2 cellular contexts compared by ENCODE assay signal in genomic region chr6:105858639-105859038, GRCh38.
A peak's percentile ranks its signal among the peaks of the same experiment; 100 is the strongest.
DNase-seq lines count a peak whose midpoint lies in the region; ATAC-seq, FAIRE-seq and TF ChIP-seq lines count a peak whose summit lies in the region.
"Not testable (repeated sequence)": the region's sequence is repeated elsewhere in the genome, so short reads cannot be mapped to it uniquely, and the experiment has no call there.

No MANE protein-coding gene starts in this region.

- not testable (repeated sequence) for H3K9ac ChIP-seq in K562 (ENCODE audit: insufficient read depth in 1 of 2, low read depth in 2 of 2, low read length in 2 of 2)

- ATAC-seq in K562 = not testable (repeated sequence)

- H3K79me2 ChIP-seq in K562 (ENCODE audit: control insufficient read depth, insufficient read depth, low read length) = not testable (repeated sequence)

- not testable (repeated sequence) for BruUV-seq in K562 (replicated peaks; lab: Mats Ljungman, UMichigan)

- H3K27me3 ChIP-seq in K562 (ENCODE audit: control insufficient read depth in 2 of 2, insufficient read depth in 2 of 2, low read length in 2 of 2) = not testable (repeated sequence)

- CTCF ChIA-PET in HEK293 (lab: Yijun Ruan, JAX) = interaction anchor here (0.6 kb wide), 1 partner anchor 745 kb away, joined by 5 read pairs; no protein-coding TSS in a partner anchor
- CTCF ChIA-PET in K562 (lab: Yijun Ruan, JAX; ENCODE audit: low intra/inter-chr PET ratio) = not testable (repeated sequence)

- TF ChIP-seq CTCF in HEK293 (tag by site-specific recombination; IDR thresholded peaks at IDR 0.05); K562 (IDR thresholded peaks at IDR 0.05 in 2 of 3, conservative IDR thresholded peaks at IDR 0.05 in 1 of 3; ENCODE audit: insufficient read depth in 2 of 3, low read depth in 1 of 3, low read length in 3 of 3): not testable (repeated sequence)

- TF ChIP-seq RAD21 in K562 (CRISPR knock-in tag; conservative IDR thresholded peaks at IDR 0.05 in 1 of 2, IDR thresholded peaks at IDR 0.05 in 1 of 2) = not testable (repeated sequence)

- not testable (repeated sequence) for H3K27ac ChIP-seq in HEK293 (ENCODE audit: extremely low read depth, low read depth, low read length); K562 (ENCODE audit: extremely low read depth, low read depth, low read length)

- 6% methylated on average over 3 of the region's 3 CpGs for WGBS in K562 (ENCODE audit: insufficient coverage, low coverage, missing lambda C conversion rate)

- not testable (repeated sequence) for TF ChIP-seq POLR2A in K562 (conservative IDR thresholded peaks at IDR 0.05)

- H3K4me3 ChIP-seq in HEK293 (ENCODE audit: low read depth, low read length); K562: not testable (repeated sequence)

- H3K4me1 ChIP-seq in HEK293 (ENCODE audit: control insufficient read depth, insufficient read depth, low read length); K562 (replicated peaks in 1 of 2; ENCODE audit: control insufficient read depth in 2 of 2, insufficient read depth in 2 of 2, low read length in 2 of 2): not testable (repeated sequence)

- in situ Hi-C loops in K562 (cut with MboI) = not testable (repeated sequence)

- H3K4me2 ChIP-seq in K562 (ENCODE audit: insufficient read depth, low read length) = not testable (repeated sequence)

- not testable (repeated sequence) for TF ChIP-seq EP300 in K562 (IDR thresholded peaks at IDR 0.05; ENCODE audit: low read length)

- H3K36me3 ChIP-seq in HEK293 (ENCODE audit: control insufficient read depth in 2 of 2, insufficient read depth in 1 of 2, low read length in 2 of 2); K562 (ENCODE audit: control insufficient read depth, insufficient read depth, low read length): not testable (repeated sequence)

- intact Hi-C loops in K562 (cut with micrococcal nuclease) = not testable (repeated sequence)

- not testable (repeated sequence) for H2AFZ ChIP-seq in K562 (ENCODE audit: low read depth, low read length)

- POLR2A ChIA-PET in HEK293 (lab: Yijun Ruan, JAX); K562 (lab: Yijun Ruan, JAX): not testable (repeated sequence)

- DNase-seq in K562 (ENCODE audit: extremely low read depth in 1 of 4, low spot score in 3 of 4) = not testable (repeated sequence)

- not testable (repeated sequence) for H3K9me3 ChIP-seq in HEK293 (ENCODE audit: control insufficient read depth, insufficient read depth, low read depth, low read length); K562 (replicated peaks; ENCODE audit: control insufficient read depth, insufficient read depth, low read depth, low read length)

- not testable (repeated sequence) for FAIRE-seq in K562 (lab: Jason Lieb, UNC)

- H4K20me1 ChIP-seq in K562 (replicated peaks; ENCODE audit: control insufficient read depth, insufficient read depth, low read length) = not testable (repeated sequence)

- H3K9me1 ChIP-seq in K562 (ENCODE audit: control insufficient read depth, insufficient read depth, low read length) = not testable (repeated sequence)

TF ChIP-seq in HEK293, 187 proteins besides CTCF, POLR2A, EP300 and RAD21:
- TF ChIP-seq ZNF146 (tag by site-specific recombination; IDR thresholded peaks at IDR 0.05) (peak; percentile 82), ZNF580 (tag by site-specific recombination; IDR thresholded peaks at IDR 0.05) (peak; percentile 35; the same call in 1 of the 2 replicates)
TF ChIP-seq in HEK293: peak in this region for 2; not testable (repeated sequence) for 185.

TF ChIP-seq in K562, 482 proteins besides CTCF, POLR2A, EP300 and RAD21:
- TF ChIP-seq ZNF146 (CRISPR knock-in tag; IDR thresholded peaks at IDR 0.05; ENCODE audit: unreplicated experiment) (peak; percentile 55), BCOR (IDR thresholded peaks at IDR 0.05) (0 out of 2 replicates have a peak, but pooled peaks have one; percentile 14)
